Comparison of ENCODE assay signal across 8 cellular contexts in the genomic region with DNA sequence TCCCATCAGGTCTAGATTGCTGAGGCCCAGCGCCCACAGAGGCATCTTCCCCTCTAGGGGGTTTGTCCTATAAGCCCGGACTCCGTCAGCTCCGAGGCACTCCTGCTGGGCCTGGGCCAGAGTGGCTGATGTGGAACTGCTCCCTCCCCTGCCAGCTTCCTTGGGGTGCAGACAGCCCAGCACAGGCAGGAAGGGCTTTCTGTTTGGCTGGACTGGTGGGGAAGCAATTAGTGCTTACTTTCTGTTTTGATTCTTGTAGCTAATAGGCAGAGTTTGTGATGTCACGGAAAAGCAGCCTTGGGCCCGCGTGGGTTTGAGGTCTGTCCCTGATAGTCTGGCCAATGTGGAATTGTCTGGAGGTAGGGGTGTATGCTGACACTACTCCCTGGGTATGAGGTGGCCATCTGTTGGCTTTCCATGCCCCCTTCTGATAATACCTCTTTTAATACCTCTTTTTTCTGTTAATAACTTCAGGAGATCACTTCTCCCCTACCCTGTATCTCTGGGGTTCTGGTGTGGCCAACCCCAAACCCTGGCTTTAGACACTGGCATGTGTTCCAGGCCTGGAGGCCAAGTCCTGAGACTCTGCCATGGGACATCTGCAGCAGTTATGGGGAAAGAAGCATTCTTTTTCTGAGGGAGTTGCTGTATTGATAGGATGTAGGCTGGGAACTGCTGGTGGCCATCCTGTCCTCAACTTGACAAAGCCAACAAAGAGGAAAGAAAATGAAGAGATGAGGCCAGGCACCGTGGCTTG.
DNase-seq lines count a peak whose midpoint lies in the region; ATAC-seq, FAIRE-seq and TF ChIP-seq lines count a peak whose summit lies in the region.

No MANE protein-coding gene starts in this region.

- H3K27ac ChIP-seq in Panc1 (ENCODE audit: low read length) = peak overlapping the region; percentile 84
- peak overlapping the region; percentile 48 to 86 (median 84) for H3K27ac ChIP-seq in gastroesophageal sphincter

- no peaks in the 10 kb centered on the region for H3K36me3 ChIP-seq in Panc1 (ENCODE audit: control insufficient read depth, insufficient read depth, low read length)
- peaks cover 0 to 11% of the 10 kb centered on the region in 2 donors for H3K36me3 ChIP-seq in gastroesophageal sphincter

- in situ Hi-C loops in Panc1 (cut with HindIII; ENCODE audit: low pct_unique_long_range_greater_than_20kb, low sequenced_read_pairs) = no loop called here

- POLR2A ChIA-PET in GM10248 (lab: Yijun Ruan, JAX) (no interaction called here), Panc1 (lab: Charles Lee) (interaction anchor here (0.6 kb wide), 1 partner anchor 7 kb away, joined by 5 read pairs; no protein-coding TSS in a partner anchor)

- no peak overlapping the region for H3K4me3 ChIP-seq in Panc1 (ENCODE audit: low read depth in 2 of 2, low read length in 2 of 2)
- H3K4me3 ChIP-seq in gastroesophageal sphincter = no peak overlapping the region

- H3K4me1 ChIP-seq in Panc1 (ENCODE audit: control insufficient read depth, insufficient read depth, low read length) = peaks cover 42% of the 10 kb centered on the region
- H3K4me1 ChIP-seq in gastroesophageal sphincter = peaks cover 3 to 61% (median 31%) of the 10 kb centered on the region in 3 donors

- no peak for FAIRE-seq in D721Med (lab: Jason Lieb, UNC)

- peak; percentile 77 for DNase-seq in GM10248 (ENCODE audit: extremely low spot score)
- no peak for DNase-seq in Panc1 (ENCODE audit: low read depth, low spot score)
- DNase-seq in sciatic nerve (ENCODE audit: low spot score) = peak; percentile 67
- DNase-seq in NCI-H2171 (lab: John Stamatoyannopoulos, UW) = no peak
- no peak for DNase-seq in D721Med (ENCODE audit: insufficient read length, low spot score)
- no peak for DNase-seq in NCI-H146 treated with DMSO at 0.1 percent for 48 hours (lab: John Stamatoyannopoulos, UW; ENCODE audit: unreplicated experiment)

- ATAC-seq in Panc1 (no peak), gastroesophageal sphincter (peak; percentile 37), sciatic nerve (peak; percentile 74), HG03460 (IDR thresholded peaks at IDR 0.05; ENCODE audit: unreplicated experiment) (no peak)

- TF ChIP-seq CTCF in GM10248 (IDR thresholded peaks at IDR 0.05; ENCODE audit: control extremely low read depth, extremely low read depth, low read depth, missing control alignments) (no peak), Panc1 (IDR thresholded peaks at IDR 0.05) (no peak), gastroesophageal sphincter (IDR thresholded peaks at IDR 0.05) (no peak), D721Med (IDR thresholded peaks at IDR 0.05; ENCODE audit: insufficient read depth, missing control alignments) (no peak)

- TF ChIP-seq POLR2A in gastroesophageal sphincter (IDR thresholded peaks at IDR 0.05) = no peak

- intact Hi-C loops in Panc1 (cut with micrococcal nuclease; ENCODE audit: unreplicated experiment) (no loop called here), sciatic nerve (cut with DNase I) (no loop called here)

- TF ChIP-seq EP300 in gastroesophageal sphincter (IDR thresholded peaks at IDR 0.05) = no peak

- H3K27me3 ChIP-seq in Panc1 (ENCODE audit: control insufficient read depth, insufficient read depth, low read length) = no peaks in the 10 kb centered on the region
- no peaks in the 10 kb centered on the region for H3K27me3 ChIP-seq in gastroesophageal sphincter

- CTCF ChIA-PET in GM10248 (lab: Yijun Ruan, JAX) (interaction anchor here (1.2 kb wide), 1 partner anchor 260 kb away, joined by 3 read pairs; no protein-coding TSS in a partner anchor), Panc1 (lab: Charles Lee) (no interaction called here)

- H3K9me3 ChIP-seq in Panc1 (ENCODE audit: control insufficient read depth, insufficient read depth, low read depth, low read length) = no peaks in the 10 kb centered on the region
- H3K9me3 ChIP-seq in gastroesophageal sphincter = no peaks in the 10 kb centered on the region

- no TSS peak for BruUV-seq in Panc1 (replicated peaks; lab: Mats Ljungman, UMichigan)

- WGBS in gastroesophageal sphincter (ENCODE audit: low coverage in 1 of 2), 2 donors = 36 to 60% methylated on average over 1 to 4 of the region's 8 CpGs

Comparison
In these comparisons a context has a peak if more than half of its experiments do, and no peak if none do; other contexts are left out.
1. DNase-seq: peak in GM10248 (single experiment) and sciatic nerve (single experiment); none in Panc1 (single experiment), NCI-H2171 (single experiment), D721Med (single experiment) and NCI-H146 treated with DMSO at 0.1 percent for 48 hours (single experiment).
2. ATAC-seq: peak in gastroesophageal sphincter (single experiment) and sciatic nerve (single experiment); none in Panc1 (single experiment) and HG03460 (single experiment).